In the genomic region with DNA sequence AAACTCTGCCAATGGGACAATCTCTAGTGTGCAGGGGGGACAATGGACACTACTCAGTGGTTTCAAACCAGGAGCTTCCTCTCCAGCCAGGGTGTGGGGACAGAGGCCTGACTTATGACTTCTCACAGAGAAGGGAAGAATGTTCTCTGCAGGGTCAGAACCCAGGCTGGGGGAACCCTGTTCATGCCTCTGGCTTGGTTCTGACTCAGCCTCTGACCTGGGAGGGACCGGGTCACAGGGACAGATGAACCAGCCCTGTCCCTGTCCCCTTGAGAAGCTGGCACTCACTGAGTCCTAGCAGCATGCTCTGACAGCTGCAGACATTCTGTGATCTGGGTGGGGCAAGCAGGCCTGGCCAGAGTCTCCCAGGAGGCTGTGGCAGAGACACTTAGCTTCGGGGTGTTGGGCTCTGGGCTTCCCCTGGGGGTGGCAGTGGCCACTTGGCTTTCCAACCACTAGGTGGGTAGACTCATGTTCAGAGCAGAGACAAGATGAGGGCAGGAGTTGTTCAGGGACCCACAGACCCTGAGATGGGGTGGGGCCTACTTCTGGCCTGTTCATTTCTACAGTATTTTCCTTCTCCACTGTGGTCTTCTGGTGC, we compare ENCODE assay signal across 10 cellular contexts. TPM values are rescaled to one million over a fixed set of nuclear protein-coding genes. Genes with fewer than 3 reads are reported as not detected.
DNase-seq lines count a peak whose midpoint lies in the region; ATAC-seq and TF ChIP-seq lines count a peak whose summit lies in the region.
"Had no signal": no experiment of that assay in that cellular context is flagged by ENCODE, and none has a peak within 500 bp of the region (broad histone marks: within the 10 kb centered on the region; RNA-seq: fewer than 3 reads in every experiment).

No MANE protein-coding gene starts in this region.

- H3K27ac Mint-ChIP-seq in activated T-cell treated with anti-CD3 and anti-CD28 coated beads, Interleukin-2, amount 50 U/mL, for 72 hours: peak overlapping the region; percentile 67
- no peak overlapping the region for H3K27ac Mint-ChIP-seq in activated T-helper 2 cell treated with anti-CD3 and anti-CD28 coated beads, Interferon-gamma antibody, Interleukin-2, Interleukin-4, amounts not matched to agents 10 μg/mL and 5 μg/mL and 100 μg/mL, durations not matched to agents 14 hours and 24 hours and 36 hours

- no peaks in the 10 kb centered on the region for H3K9me3 Mint-ChIP-seq in activated T-cell treated with anti-CD3 and anti-CD28 coated beads, Interleukin-2, amount 50 U/mL, for 72 hours
- no peaks in the 10 kb centered on the region for H3K9me3 Mint-ChIP-seq in activated T-helper 2 cell treated with anti-CD3 and anti-CD28 coated beads, Interferon-gamma antibody, Interleukin-2, Interleukin-4, amounts not matched to agents 10 μg/mL and 5 μg/mL and 100 μg/mL, durations not matched to agents 14 hours and 24 hours and 36 hours
- H3K9me3 Mint-ChIP-seq: nephron had no signal

- peaks cover 30% of the 10 kb centered on the region for H3K4me1 ChIP-seq in effector memory CD4-positive, alpha-beta T cell (ENCODE audit: control insufficient read depth, insufficient read depth, low read length, poor library complexity, severe bottlenecking)
- H3K4me1 ChIP-seq in mucosa of rectum (ENCODE audit: control insufficient read depth in 2 of 2, insufficient read depth in 2 of 2, low read length in 2 of 2) (peaks cover 45 to 50% of the 10 kb centered on the region in 2 donors), upper lobe of right lung (peaks cover 57% of the 10 kb centered on the region)

- H3K27me3 Mint-ChIP-seq in activated T-cell treated with anti-CD3 and anti-CD28 coated beads, Interleukin-2, amount 50 U/mL, for 72 hours (ENCODE audit: low read depth): peaks cover 1% of the 10 kb centered on the region
- H3K27me3 Mint-ChIP-seq in activated T-helper 2 cell treated with anti-CD3 and anti-CD28 coated beads, Interferon-gamma antibody, Interleukin-2, Interleukin-4, amounts not matched to agents 10 μg/mL and 5 μg/mL and 100 μg/mL, durations not matched to agents 14 hours and 24 hours and 36 hours (ENCODE audit: low read depth): peaks cover 1% of the 10 kb centered on the region

- no peak overlapping the region for H3K4me3 ChIP-seq in effector memory CD4-positive, alpha-beta T cell (ENCODE audit: insufficient read depth, low read depth, low read length, poor library complexity, severe bottlenecking)
- no peak overlapping the region for H3K4me3 ChIP-seq in mucosa of rectum (ENCODE audit: low read length in 2 of 2)
- H3K4me3 ChIP-seq in upper lobe of right lung: no peak overlapping the region

- H3K4me1 Mint-ChIP-seq in activated T-cell treated with anti-CD3 and anti-CD28 coated beads, Interleukin-2, amount 50 U/mL, for 72 hours (ENCODE audit: low read depth): peaks cover 30% of the 10 kb centered on the region
- peaks cover 9% of the 10 kb centered on the region for H3K4me1 Mint-ChIP-seq in activated T-helper 2 cell treated with anti-CD3 and anti-CD28 coated beads, Interferon-gamma antibody, Interleukin-2, Interleukin-4, amounts not matched to agents 10 μg/mL and 5 μg/mL and 100 μg/mL, durations not matched to agents 14 hours and 24 hours and 36 hours (ENCODE audit: low read depth)

- peak; percentile 10 to 15 for DNase-seq in activated T-cell treated with anti-CD3 and anti-CD28 coated beads, Interleukin-2, amount 50 U/mL, for 72 hours
- no peak for DNase-seq in activated T-cell treated with anti-CD3 and anti-CD28 coated beads, Interleukin-2, amount 50 U/mL, for 48 hours
- DNase-seq in effector memory CD4-positive, alpha-beta T cell: peak in 1 of 3 donors; percentile 4
- no peak for DNase-seq in upper lobe of right lung
- no peak for DNase-seq in activated T-helper 2 cell treated with anti-CD3 and anti-CD28 coated beads, Interferon-gamma antibody, Interleukin-2, Interleukin-4, amounts not matched to agents 10 μg/mL and 5 μg/mL and 100 μg/mL, durations not matched to agents 14 hours and 24 hours and 36 hours (ENCODE audit: low spot score)
- DNase-seq in SW 1271 (lab: John Stamatoyannopoulos, UW): no peak
- DNase-seq: activated CD4-positive, alpha-beta T cell treated with anti-CD3 and anti-CD28 coated beads, Interleukin-2, amount 50 U/mL, for 1 hour had no signal

- peak; percentile 7 for TF ChIP-seq CTCF in upper lobe of right lung (IDR thresholded peaks at IDR 0.05)

- ATAC-seq in activated T-cell treated with anti-CD3 and anti-CD28 coated beads, Interleukin-2, amount 50 U/mL, for 72 hours (replicated peaks in 1 of 2): peak; percentile 47 to 68
- peak; percentile 70 for ATAC-seq in upper lobe of right lung
- no peak for ATAC-seq in HG03378 (IDR thresholded peaks at IDR 0.05; ENCODE audit: unreplicated experiment)

- H3K36me3 ChIP-seq in effector memory CD4-positive, alpha-beta T cell (ENCODE audit: control insufficient read depth, insufficient read depth, low read length): no peaks in the 10 kb centered on the region
- H3K36me3 ChIP-seq in mucosa of rectum (ENCODE audit: control insufficient read depth in 2 of 2, insufficient read depth in 2 of 2, low read length in 2 of 2) (peaks cover 0 to 3% of the 10 kb centered on the region in 2 donors), upper lobe of right lung (no peaks in the 10 kb centered on the region)

- H3K36me3 Mint-ChIP-seq in activated T-cell treated with anti-CD3 and anti-CD28 coated beads, Interleukin-2, amount 50 U/mL, for 72 hours (ENCODE audit: insufficient read depth in 2 of 2): no peaks in the 10 kb centered on the region
- no peaks in the 10 kb centered on the region for H3K36me3 Mint-ChIP-seq in activated T-helper 2 cell treated with anti-CD3 and anti-CD28 coated beads, Interferon-gamma antibody, Interleukin-2, Interleukin-4, amounts not matched to agents 10 μg/mL and 5 μg/mL and 100 μg/mL, durations not matched to agents 14 hours and 24 hours and 36 hours (ENCODE audit: low read depth)

- no peaks in the 10 kb centered on the region for H3K9me3 ChIP-seq in effector memory CD4-positive, alpha-beta T cell (ENCODE audit: control insufficient read depth, low read length)
- H3K9me3 ChIP-seq in mucosa of rectum (ENCODE audit: control insufficient read depth in 2 of 2, low read length in 2 of 2): no peaks in the 10 kb centered on the region
- no peaks in the 10 kb centered on the region for H3K9me3 ChIP-seq in upper lobe of right lung

- H3K9ac ChIP-seq in mucosa of rectum (ENCODE audit: low read depth in 1 of 2, low read length in 2 of 2): peak overlapping the region in 1 of 2 donors; percentile 3

- intact Hi-C loops in upper lobe of right lung (cut with DNase I): no loop called here
- intact Hi-C loops in activated T-helper 2 cell treated with anti-CD3 and anti-CD28 coated beads, Interferon-gamma antibody, Interleukin-2, Interleukin-4, amounts not matched to agents 10 μg/mL and 5 μg/mL and 100 μg/mL, durations not matched to agents 14 hours and 24 hours and 36 hours (cut with micrococcal nuclease): no loop called here

- peak overlapping the region in 1 of 2 donors; percentile 12 for H3K4me3 Mint-ChIP-seq in activated T-cell treated with anti-CD3 and anti-CD28 coated beads, Interleukin-2, amount 50 U/mL, for 72 hours
- H3K4me3 Mint-ChIP-seq in activated T-helper 2 cell treated with anti-CD3 and anti-CD28 coated beads, Interferon-gamma antibody, Interleukin-2, Interleukin-4, amounts not matched to agents 10 μg/mL and 5 μg/mL and 100 μg/mL, durations not matched to agents 14 hours and 24 hours and 36 hours (ENCODE audit: low read depth): no peak overlapping the region
- H3K4me3 Mint-ChIP-seq: nephron had no signal

- no peaks in the 10 kb centered on the region for H3K27me3 ChIP-seq in effector memory CD4-positive, alpha-beta T cell (replicated peaks; ENCODE audit: control insufficient read depth, insufficient read depth, low read length, poor library complexity, severe bottlenecking)
- H3K27me3 ChIP-seq in mucosa of rectum (ENCODE audit: control insufficient read depth in 2 of 2, insufficient read depth in 2 of 2, low read length in 2 of 2) (no peaks in the 10 kb centered on the region), upper lobe of right lung (no peaks in the 10 kb centered on the region)

- peak overlapping the region; percentile 36 for H3K27ac ChIP-seq in effector memory CD4-positive, alpha-beta T cell (ENCODE audit: insufficient read depth, low read length, poor library complexity, severe bottlenecking)
- H3K27ac ChIP-seq in mucosa of rectum (ENCODE audit: low read depth in 2 of 2, low read length in 2 of 2) (peak overlapping the region; percentile 58 to 72), upper lobe of right lung (peak overlapping the region; percentile 44)

RNA-seq across cellular contexts. Expression of a gene that starts 13.6 kb away (rescaled TPM):
- 1 to 10 TPM; 1.5 to 1.8 TPM for total RNA-seq in activated T-cell treated with anti-CD3 and anti-CD28 coated beads, Interleukin-2, amount 50 U/mL, for 72 hours
- total RNA-seq in upper lobe of right lung: 47.3 TPM
- total RNA-seq in activated T-helper 2 cell treated with anti-CD3 and anti-CD28 coated beads, Interferon-gamma antibody, Interleukin-2, Interleukin-4, amounts not matched to agents 10 μg/mL and 5 μg/mL and 100 μg/mL, durations not matched to agents 14 hours and 24 hours and 36 hours: 0.55 and 0.85 TPM in 2 replicates

RNA-seq across cellular contexts. Expression of a gene that starts 48.2 kb away (rescaled TPM):
- not detected for total RNA-seq in activated T-cell treated with anti-CD3 and anti-CD28 coated beads, Interleukin-2, amount 50 U/mL, for 72 hours
- 0.90 TPM for total RNA-seq in upper lobe of right lung
- not detected in 2 replicates for total RNA-seq in activated T-helper 2 cell treated with anti-CD3 and anti-CD28 coated beads, Interferon-gamma antibody, Interleukin-2, Interleukin-4, amounts not matched to agents 10 μg/mL and 5 μg/mL and 100 μg/mL, durations not matched to agents 14 hours and 24 hours and 36 hours

Comparison
In these comparisons a context has a peak if more than half of its experiments do, and no peak if none do; other contexts are left out.
1. DNase-seq: peak in activated T-cell treated with anti-CD3 and anti-CD28 coated beads, Interleukin-2, amount 50 U/mL, for 72 hours (2 of 2); none in activated T-cell treated with anti-CD3 and anti-CD28 coated beads, Interleukin-2, amount 50 U/mL, for 48 hours (0 of 2), upper lobe of right lung (single experiment), activated T-helper 2 cell treated with anti-CD3 and anti-CD28 coated beads, Interferon-gamma antibody, Interleukin-2, Interleukin-4, amounts not matched to agents 10 μg/mL and 5 μg/mL and 100 μg/mL, durations not matched to agents 14 hours and 24 hours and 36 hours (single experiment) and SW 1271 (0 of 2).
2. RNA of a gene that starts 13.6 kb away (total RNA-seq): 47.3 TPM in upper lobe of right lung (single experiment); 1.5 to 1.8 TPM in activated T-cell treated with anti-CD3 and anti-CD28 coated beads, Interleukin-2, amount 50 U/mL, for 72 hours and 0.55 to 0.85 TPM in activated T-helper 2 cell treated with anti-CD3 and anti-CD28 coated beads, Interferon-gamma antibody, Interleukin-2, Interleukin-4, amounts not matched to agents 10 μg/mL and 5 μg/mL and 100 μg/mL, durations not matched to agents 14 hours and 24 hours and 36 hours; every median in the first group is over 10 times any median in the second.
3. Peak in every context shown above with its lines, with median percentiles within 50 percentile points of each other: H3K27ac ChIP-seq.